Comparison of ENCODE assay signal across 8 cellular contexts in genomic region chr5:23820764-23821471, GRCh38.
DNase-seq lines count a peak whose midpoint lies in the region; TF ChIP-seq lines count a peak whose summit lies in the region.
"Had no signal": no experiment of that assay in that cellular context is flagged by ENCODE, and none has a peak within 500 bp of the region (broad histone marks: within the 10 kb centered on the region; RNA-seq: fewer than 3 reads in every experiment).

No MANE protein-coding gene starts in this region.

- no peaks in the 10 kb centered on the region for H3K27me3 Mint-ChIP-seq in neural progenitor cell (ENCODE audit: insufficient read depth, low read depth)

- no peaks in the 10 kb centered on the region for H3K27me3 ChIP-seq in H7 (ENCODE audit: control insufficient read depth, insufficient read depth, low read length)
- H3K27me3 ChIP-seq in neural progenitor cell: no peaks in the 10 kb centered on the region
- H3K27me3 ChIP-seq: upper lobe of left lung had no signal

- H3K9ac ChIP-seq in neural progenitor cell: no peak overlapping the region

- DNase-seq in H7: peak; percentile 2
- DNase-seq in NCI-H2227 treated with DMSO at 0.1 percent for 48 hours (lab: John Stamatoyannopoulos, UW): peak; percentile 55
- DNase-seq in T47D (ENCODE audit: low read depth in 1 of 2, low spot score in 1 of 2): peak; percentile 13 to 71
- peak; percentile 45 for DNase-seq in neural progenitor cell (ENCODE audit: low spot score)
- no peak for DNase-seq in activated T-cell treated with anti-CD3 and anti-CD28 coated beads, Interleukin-2, amount 50 U/mL, for 1 hour
- no peak for DNase-seq in activated CD4-positive, alpha-beta T cell treated with anti-CD3 and anti-CD28 coated beads for 1 hour
- DNase-seq in substantia nigra (lab: John Stamatoyannopoulos, UW): no peak
- DNase-seq: upper lobe of left lung had no signal

- H3K9me3 Mint-ChIP-seq in neural progenitor cell: no peaks in the 10 kb centered on the region

- H2AFZ ChIP-seq in neural progenitor cell (replicated peaks): peak overlapping the region; percentile 92

- H3K4me3 Mint-ChIP-seq in neural progenitor cell: no peak overlapping the region

- H3K36me3 ChIP-seq in H7 (replicated peaks; ENCODE audit: control insufficient read depth, insufficient read depth, low read length): no peaks in the 10 kb centered on the region
- no peaks in the 10 kb centered on the region for H3K36me3 ChIP-seq in neural progenitor cell
- H3K36me3 ChIP-seq: upper lobe of left lung had no signal

- no peaks in the 10 kb centered on the region for H3K4me1 Mint-ChIP-seq in neural progenitor cell

- H3K4me2 ChIP-seq in neural progenitor cell: no peak overlapping the region

- no peaks in the 10 kb centered on the region for H4K20me1 ChIP-seq in neural progenitor cell (ENCODE audit: low read depth)

- in situ Hi-C loops in T47D (cut with HindIII; ENCODE audit: low pct_unique_long_range_greater_than_20kb, low sequenced_read_pairs): no loop called here

- no peak overlapping the region for H3K27ac Mint-ChIP-seq in neural progenitor cell

- H3K4me3 ChIP-seq in H7 (ENCODE audit: insufficient read depth, low read depth, low read length) (no peak overlapping the region), neural progenitor cell (no peak overlapping the region)
- H3K4me3 ChIP-seq: upper lobe of left lung had no signal

- peaks cover 4% of the 10 kb centered on the region for H3K4me1 ChIP-seq in neural progenitor cell
- H3K4me1 ChIP-seq: upper lobe of left lung had no signal

- no peaks in the 10 kb centered on the region for H3K36me3 Mint-ChIP-seq in neural progenitor cell

- no peaks in the 10 kb centered on the region for H3F3A ChIP-seq in neural progenitor cell (ENCODE audit: low read depth)

- no peaks in the 10 kb centered on the region for H3K9me3 ChIP-seq in neural progenitor cell (ENCODE audit: low read depth)
- H3K9me3 ChIP-seq: upper lobe of left lung had no signal

- H3K79me2 ChIP-seq in neural progenitor cell (ENCODE audit: low read depth): no peaks in the 10 kb centered on the region

- peak; percentile 71 for TF ChIP-seq CTCF in neural progenitor cell (IDR thresholded peaks at IDR 0.05)

- no peak overlapping the region for H3K27ac ChIP-seq in neural progenitor cell
- H3K27ac ChIP-seq in substantia nigra (ENCODE audit: low read depth, low read length, poor library complexity, severe bottlenecking): no peak overlapping the region
- H3K27ac ChIP-seq: upper lobe of left lung had no signal

Comparison
In these comparisons a context has a peak if more than half of its experiments do, and no peak if none do; other contexts are left out.
1. DNase-seq: peak in H7 (single experiment), NCI-H2227 treated with DMSO at 0.1 percent for 48 hours (single experiment), T47D (2 of 2) and neural progenitor cell (single experiment); none in activated T-cell treated with anti-CD3 and anti-CD28 coated beads, Interleukin-2, amount 50 U/mL, for 1 hour (single experiment), activated CD4-positive, alpha-beta T cell treated with anti-CD3 and anti-CD28 coated beads for 1 hour (single experiment) and substantia nigra (0 of 49).